ENCODE assay signal across 1 cellular context in the genomic region with DNA sequence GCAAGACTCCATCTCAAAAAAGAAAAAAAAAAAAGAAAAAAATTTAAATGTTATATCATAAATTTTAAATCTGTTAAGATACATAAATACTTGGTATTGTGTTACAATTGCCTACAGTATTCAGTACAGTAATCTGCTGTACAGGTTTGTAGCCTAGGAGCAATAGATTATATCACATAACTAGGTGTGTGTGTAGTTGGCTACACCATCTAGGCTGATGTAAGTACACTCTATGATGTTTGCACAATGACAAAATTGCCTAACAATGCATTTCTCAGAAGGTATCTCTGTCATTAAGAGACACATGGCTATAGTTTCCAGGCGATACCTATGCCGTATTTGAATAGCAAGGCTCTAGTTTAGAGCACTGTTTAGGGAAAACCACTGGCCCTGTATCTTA. TPM values are rescaled to one million over a fixed set of nuclear protein-coding genes. Genes with fewer than 3 reads are reported as not detected.
"Had no signal": no experiment of that assay in that cellular context is flagged by ENCODE, and none has a peak within 500 bp of the region (broad histone marks: within the 10 kb centered on the region; RNA-seq: fewer than 3 reads in every experiment).

No MANE protein-coding gene starts in this region.

RNA-seq across cellular contexts. Expression of a gene that starts 32.0 kb away (rescaled TPM):
- total RNA-seq: left ventricle myocardium superior had no signal
